Comparison of ENCODE assay signal across 13 cellular contexts in the genomic region with DNA sequence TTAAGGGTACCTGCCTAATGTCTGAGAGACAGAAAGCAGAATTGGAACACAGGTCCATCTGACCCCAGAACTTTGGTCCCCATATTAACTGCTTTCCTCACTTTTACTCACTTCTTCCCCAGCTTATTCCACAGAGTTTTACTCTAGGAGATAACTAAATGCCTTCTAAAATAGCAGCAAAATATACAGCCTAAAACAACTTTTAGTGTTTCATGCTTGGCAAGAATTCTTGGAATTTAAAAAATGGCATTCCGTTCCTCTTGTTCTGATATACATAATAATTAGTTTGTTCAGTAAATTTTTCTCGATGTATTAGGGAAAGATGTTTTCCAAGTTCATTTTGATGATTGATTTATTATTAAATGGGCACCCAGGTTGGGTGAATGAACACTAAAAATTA.
"Had no signal": no experiment of that assay in that cellular context is flagged by ENCODE, and none has a peak within 500 bp of the region (broad histone marks: within the 10 kb centered on the region; RNA-seq: fewer than 3 reads in every experiment).

No MANE protein-coding gene starts in this region.

- H3K27ac ChIP-seq: breast epithelium, dorsolateral prefrontal cortex, ovary, SK-N-MC, spleen had no signal

- H3K27me3 ChIP-seq: breast epithelium, dorsolateral prefrontal cortex, ovary had no signal

- ATAC-seq: activated CD8-positive, alpha-beta T cell treated with anti-CD3 and anti-CD28 coated beads for 36 hours had no signal

- H3K4me3 ChIP-seq: breast epithelium, dorsolateral prefrontal cortex, ovary, SK-N-MC, spleen had no signal

- H3K9me3 Mint-ChIP-seq: activated CD8-positive, alpha-beta T cell treated with anti-CD3 and anti-CD28 coated beads for 36 hours had no signal

- H3K27me3 Mint-ChIP-seq: activated CD8-positive, alpha-beta T cell treated with anti-CD3 and anti-CD28 coated beads for 36 hours had no signal

- H3K4me3 Mint-ChIP-seq: activated CD8-positive, alpha-beta T cell treated with anti-CD3 and anti-CD28 coated beads for 36 hours; activated naive CD8-positive, alpha-beta T cell had no signal

- H3K36me3 ChIP-seq: breast epithelium, ovary, spleen, thoracic aorta had no signal

- H3K9me3 ChIP-seq: breast epithelium, ovary, spleen, thoracic aorta had no signal

- H3K36me3 Mint-ChIP-seq: activated naive CD8-positive, alpha-beta T cell had no signal

- H3K27ac Mint-ChIP-seq: activated CD8-positive, alpha-beta T cell treated with anti-CD3 and anti-CD28 coated beads for 36 hours; activated naive CD8-positive, alpha-beta T cell had no signal

- H3K4me1 ChIP-seq: breast epithelium, spleen had no signal

- DNase-seq: activated CD4-positive, alpha-beta T cell treated with anti-CD3 and anti-CD28 coated beads for 1 hour; activated CD8-positive, alpha-beta T cell treated with anti-CD3 and anti-CD28 coated beads for 36 hours; activated gamma-delta T cell; activated T-cell treated with anti-CD3 and anti-CD28 coated beads, Interleukin-2, amount 50 U/mL, for 48 hours; dorsolateral prefrontal cortex; mesendoderm; nephron progenitor cell; ovary; spleen had no signal
